Comparison of ENCODE assay signal across 1 cellular context in the genomic region with DNA sequence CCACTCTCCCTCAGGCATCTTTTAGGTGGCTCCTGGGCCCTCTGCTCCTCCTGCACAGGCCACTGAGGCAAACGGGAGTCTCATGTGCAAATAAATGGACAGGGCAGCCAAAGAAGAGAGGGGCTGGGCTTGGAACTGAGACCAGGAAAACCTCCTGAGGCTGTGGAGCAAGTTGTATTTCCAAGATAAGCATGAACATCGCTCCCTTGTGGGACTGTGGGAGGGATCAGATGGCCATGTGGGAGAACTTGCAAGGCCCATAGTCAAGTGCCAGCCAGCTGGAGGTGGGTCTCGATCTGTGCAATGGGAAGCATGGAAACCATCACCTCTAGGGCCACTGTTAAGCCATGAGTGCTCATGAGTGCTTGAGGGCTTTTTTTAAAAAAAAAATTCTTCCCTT.
TF ChIP-seq lines count a peak whose summit lies in the region.

No MANE protein-coding gene starts in this region.

TF ChIP-seq in H1, 55 proteins besides CTCF, POLR2A, EP300 and RAD21:
- TF ChIP-seq, protein P1, sequence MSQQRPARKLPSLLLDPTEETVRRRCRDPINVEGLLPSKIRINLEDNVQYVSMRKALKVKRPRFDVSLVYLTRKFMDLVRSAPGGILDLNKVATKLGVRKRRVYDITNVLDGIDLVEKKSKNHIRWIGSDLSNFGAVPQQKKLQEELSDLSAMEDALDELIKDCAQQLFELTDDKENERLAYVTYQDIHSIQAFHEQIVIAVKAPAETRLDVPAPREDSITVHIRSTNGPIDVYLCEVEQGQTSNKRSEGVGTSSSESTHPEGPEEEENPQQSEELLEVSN (IDR thresholded peaks at IDR 0.05), result no peak
- TF ChIP-seq POU5F1 (IDR thresholded peaks at IDR 0.05; ENCODE audit: low read depth, low read length), result no peak
- TF ChIP-seq ATF3 (IDR thresholded peaks at IDR 0.05; ENCODE audit: insufficient read depth, low read depth, low read length), result no peak
- TF ChIP-seq KDM4A (IDR thresholded peaks at IDR 0.05; ENCODE audit: low read depth, low read length, severe bottlenecking), result no peak
- TF ChIP-seq ASH2L (IDR thresholded peaks at IDR 0.05; ENCODE audit: low read length), result no peak
- no peak for TF ChIP-seq TAF7 (optimal IDR thresholded peaks at IDR 0.05; ENCODE audit: borderline replicate concordance, low read depth, low read length)
- no peak for TF ChIP-seq SAP30 (IDR thresholded peaks at IDR 0.05; ENCODE audit: insufficient read depth, insufficient replicate concordance, low read length)
- TF ChIP-seq SIN3A (conservative IDR thresholded peaks at IDR 0.05 in 1 of 2, IDR thresholded peaks at IDR 0.05 in 1 of 2; ENCODE audit: low read depth in 1 of 2, low read length in 2 of 2), result no peak
- no peak for TF ChIP-seq ZNF274 (IDR thresholded peaks at IDR 0.05; ENCODE audit: borderline replicate concordance, extremely low read depth, low read length)
- TF ChIP-seq CHD1 (IDR thresholded peaks at IDR 0.05; ENCODE audit: low read depth, low read length), result no peak
- TF ChIP-seq TCF12 (IDR thresholded peaks at IDR 0.05; ENCODE audit: low read depth, low read length), result no peak
- no peak for TF ChIP-seq BRCA1 (IDR thresholded peaks at IDR 0.05; ENCODE audit: low read depth, low read length)
- TF ChIP-seq RFX5 (IDR thresholded peaks at IDR 0.05; ENCODE audit: borderline replicate concordance, low read depth, low read length), result no peak
- no peak for TF ChIP-seq CBX5 (IDR thresholded peaks at IDR 0.05; ENCODE audit: low read depth, low read length)
- TF ChIP-seq USF2 (IDR thresholded peaks at IDR 0.05; ENCODE audit: low read length), result no peak
- no peak for TF ChIP-seq FOSL1 (IDR thresholded peaks at IDR 0.05; ENCODE audit: insufficient read depth, low read depth, low read length)
- no peak for TF ChIP-seq GABPA (IDR thresholded peaks at IDR 0.05; ENCODE audit: borderline replicate concordance, insufficient read depth, low read length)
- no peak for TF ChIP-seq GTF2F1 (IDR thresholded peaks at IDR 0.05; ENCODE audit: borderline replicate concordance, low read depth, low read length)
